ENCODE assay signal across 9 cellular contexts in genomic region chr5:172931001-172931536, GRCh38. TPM values are rescaled to one million over a fixed set of nuclear protein-coding genes. Genes with fewer than 3 reads are reported as not detected.
DNase-seq lines count a peak whose midpoint lies in the region; ATAC-seq and TF ChIP-seq lines count a peak whose summit lies in the region.
"Had no signal": no experiment of that assay in that cellular context is flagged by ENCODE, and none has a peak within 500 bp of the region (broad histone marks: within the 10 kb centered on the region; RNA-seq: fewer than 3 reads in every experiment).

No MANE protein-coding gene starts in this region.

- TF ChIP-seq CTCF in dorsolateral prefrontal cortex (IDR thresholded peaks at IDR 0.05 in 54 of 56, conservative IDR thresholded peaks at IDR 0.05 in 2 of 56; ENCODE audit: low read depth in 1 of 56, partially characterized antibody in 56 of 56) (no peak), nephron (IDR thresholded peaks at IDR 0.05; ENCODE audit: unreplicated experiment in 3 of 3) (no peak)

- peaks cover 15% of the 10 kb centered on the region for H3K4me1 ChIP-seq in HAP-1

- H3K9me3 Mint-ChIP-seq in IgD-negative memory B cell: no peaks in the 10 kb centered on the region
- no peaks in the 10 kb centered on the region for H3K9me3 Mint-ChIP-seq in nephron

- no peak for ATAC-seq in GM21528 (IDR thresholded peaks at IDR 0.05; ENCODE audit: low FRiP score, unreplicated experiment)
- ATAC-seq in HG02678 (IDR thresholded peaks at IDR 0.05; ENCODE audit: unreplicated experiment): no peak

- H3K9me3 ChIP-seq in HAP-1: no peaks in the 10 kb centered on the region

- H3K27me3 ChIP-seq in dorsolateral prefrontal cortex: no peaks in the 10 kb centered on the region
- H3K27me3 ChIP-seq in HAP-1 (ENCODE audit: low read depth): no peaks in the 10 kb centered on the region

- H3K27ac Mint-ChIP-seq in IgD-negative memory B cell: peak overlapping the region; percentile 25 to 73 (median 64)
- peak overlapping the region; percentile 61 to 75 (median 64) for H3K27ac Mint-ChIP-seq in nephron

- DNase-seq in AG08395 (ENCODE audit: low spot score) (peak; percentile 77), dorsolateral prefrontal cortex (no peak), SW480 (ENCODE audit: low spot score) (no peak), HAP-1 (ENCODE audit: low spot score in 2 of 2) (no peak)

- peak overlapping the region in 52 of 59 donors; percentile 0 to 81 (median 54) for H3K27ac ChIP-seq in dorsolateral prefrontal cortex
- H3K27ac ChIP-seq: HL-60 had no signal

- peaks cover 5% of the 10 kb centered on the region for H3K36me3 Mint-ChIP-seq in IgD-negative memory B cell
- H3K36me3 Mint-ChIP-seq in nephron (ENCODE audit: low read depth): peaks cover 13% of the 10 kb centered on the region

- peaks cover 4% of the 10 kb centered on the region; the same call in 1 of the 2 replicates for H3K36me3 ChIP-seq in HAP-1 (replicated peaks)

- intact Hi-C loops in dorsolateral prefrontal cortex (cut with DNase I): loop anchor here in 1 of 2 donors (5.0 kb wide), 1 partner anchor 59 kb away; no protein-coding TSS in a partner anchor

- no peak overlapping the region for H3K4me3 Mint-ChIP-seq in IgD-negative memory B cell
- H3K4me3 Mint-ChIP-seq in nephron: no peak overlapping the region

- in situ Hi-C loops in HAP-1 (cut with MboI; ENCODE audit: low sequenced_read_pairs): loop anchor here (5.0 kb wide), 1 partner anchor 214 kb away; no protein-coding TSS in a partner anchor

- H3K4me1 Mint-ChIP-seq in IgD-negative memory B cell (peaks cover 6 to 13% (median 10%) of the 10 kb centered on the region in 3 donors), nephron (peaks cover 44% of the 10 kb centered on the region)

- H3K4me3 ChIP-seq in dorsolateral prefrontal cortex: no peak overlapping the region
- H3K4me3 ChIP-seq in HAP-1: no peak overlapping the region

- H3K27me3 Mint-ChIP-seq in IgD-negative memory B cell (no peaks in the 10 kb centered on the region), nephron (ENCODE audit: low read depth) (no peaks in the 10 kb centered on the region)

RNA-seq across cellular contexts. Expression of gene RPL26L1, which starts 28.2 kb away (rescaled TPM):
- 27.9 TPM for polyA plus RNA-seq in IgD-negative memory B cell
- total RNA-seq in dorsolateral prefrontal cortex: 10 to 100 TPM; 13.1 to 36.0 (median 24.4) TPM

RNA-seq across cellular contexts. Expression of gene ATP6V0E1, which starts 52.5 kb away (rescaled TPM):
- polyA plus RNA-seq in IgD-negative memory B cell: 427 TPM
- 100 to 1,000 TPM in 3 of 120 experiments, 10 to 100 TPM in 117; 35.0 to 115 (median 64.3) TPM for total RNA-seq in dorsolateral prefrontal cortex
